9 cellular contexts compared by ENCODE assay signal in the genomic region with DNA sequence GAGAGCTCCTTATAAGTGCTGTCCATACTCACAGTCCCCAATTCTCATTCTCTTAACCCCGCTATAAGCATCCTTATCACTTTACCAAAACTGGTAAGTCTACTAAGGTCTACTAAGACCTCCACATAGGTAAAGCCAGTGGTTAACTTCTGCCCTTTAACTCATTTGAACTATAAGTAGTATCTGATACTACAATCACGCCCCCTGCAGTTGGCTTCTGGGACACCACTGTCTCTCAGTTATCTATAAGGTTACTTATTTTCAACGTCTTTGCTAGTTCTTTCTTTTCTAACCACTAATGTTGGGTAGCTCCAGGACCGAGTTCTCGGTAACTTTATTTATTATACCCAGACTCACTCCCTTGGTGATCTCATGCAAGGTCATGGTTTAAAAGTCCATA.
DNase-seq lines count a peak whose midpoint lies in the region; ATAC-seq, FAIRE-seq and TF ChIP-seq lines count a peak whose summit lies in the region.
"Had no signal": no experiment of that assay in that cellular context is flagged by ENCODE, and none has a peak within 500 bp of the region (broad histone marks: within the 10 kb centered on the region; RNA-seq: fewer than 3 reads in every experiment).

No MANE protein-coding gene starts in this region.

- no peak overlapping the region for H3K27ac Mint-ChIP-seq in endodermal cell
- H3K27ac Mint-ChIP-seq: activated naive CD8-positive, alpha-beta T cell treated with anti-CD3 and anti-CD28 coated beads, Interleukin-2, amount 10 ng/mL, durations not matched to agents 7 days and 5 days had no signal

- H3K36me3 Mint-ChIP-seq in endodermal cell (ENCODE audit: low read depth): peaks cover 25% of the 10 kb centered on the region

- in situ Hi-C loops in GM13976 (cut with MboI; ENCODE audit: low sequenced_read_pairs, unreplicated experiment) (no loop called here), Panc1 (cut with HindIII; ENCODE audit: low pct_unique_long_range_greater_than_20kb, low sequenced_read_pairs) (no loop called here)

- H3K27me3 Mint-ChIP-seq in endodermal cell (ENCODE audit: insufficient read depth): no peaks in the 10 kb centered on the region
- H3K27me3 Mint-ChIP-seq: activated naive CD8-positive, alpha-beta T cell treated with anti-CD3 and anti-CD28 coated beads, Interleukin-2, amount 10 ng/mL, durations not matched to agents 7 days and 5 days had no signal

- no peaks in the 10 kb centered on the region for H3K4me1 ChIP-seq in Panc1 (ENCODE audit: control insufficient read depth, insufficient read depth, low read length)
- no peaks in the 10 kb centered on the region for H3K4me1 ChIP-seq in endodermal cell (ENCODE audit: control insufficient read depth, insufficient read depth, low read length)

- intact Hi-C loops in Panc1 (cut with micrococcal nuclease; ENCODE audit: unreplicated experiment): no loop called here

- POLR2A ChIA-PET in Panc1 (lab: Charles Lee): no interaction called here

- peak; percentile 72 for FAIRE-seq in A204.1 (lab: Jason Lieb, UNC)

- H3K27me3 ChIP-seq in Panc1 (ENCODE audit: control insufficient read depth, insufficient read depth, low read length) (no peaks in the 10 kb centered on the region), endodermal cell (ENCODE audit: control insufficient read depth, insufficient read depth, low read length, poor library complexity, severe bottlenecking) (no peaks in the 10 kb centered on the region)

- no peak overlapping the region for H3K27ac ChIP-seq in Panc1 (ENCODE audit: low read length)
- H3K27ac ChIP-seq in endodermal cell (ENCODE audit: low read depth, low read length): no peak overlapping the region

- WGBS in endodermal cell (ENCODE audit: insufficient coverage in 1 of 2, insufficient read length in 1 of 2), 2 experiments: 78 to 79% methylated on average over 5 of the region's 5 CpGs

- H3K4me1 Mint-ChIP-seq in endodermal cell: peaks cover 17% of the 10 kb centered on the region
- H3K4me1 Mint-ChIP-seq: activated naive CD8-positive, alpha-beta T cell treated with anti-CD3 and anti-CD28 coated beads, Interleukin-2, amount 10 ng/mL, durations not matched to agents 7 days and 5 days had no signal

- ATAC-seq in Panc1 (no peak), HG03196 (IDR thresholded peaks at IDR 0.05; ENCODE audit: unreplicated experiment) (no peak)

- H3K36me3 ChIP-seq in Panc1 (ENCODE audit: control insufficient read depth, insufficient read depth, low read length): no peaks in the 10 kb centered on the region
- H3K36me3 ChIP-seq in endodermal cell (ENCODE audit: control insufficient read depth, insufficient read depth, low read length): no peaks in the 10 kb centered on the region

- no peak overlapping the region for H3K9ac ChIP-seq in endodermal cell (ENCODE audit: extremely low read depth, low read length, poor library complexity, severe bottlenecking)

- H3K4me3 ChIP-seq in Panc1 (ENCODE audit: low read depth in 2 of 2, low read length in 2 of 2) (no peak overlapping the region), endodermal cell (ENCODE audit: low read length) (no peak overlapping the region)

- DNase-seq in GM13976 (ENCODE audit: low spot score) (peak; percentile 12), Panc1 (ENCODE audit: low read depth, low spot score) (no peak), endodermal cell (peak; percentile 84), SHP77 treated with DMSO at 0.1 percent for 48 hours (lab: John Stamatoyannopoulos, UW) (no peak), SIG-M5 (lab: John Stamatoyannopoulos, UW) (no peak)
- DNase-seq in stimulated activated CD4-positive, alpha-beta T cell treated with anti-CD3 and anti-CD28 coated beads, Interleukin-4, amount 100 ng/mL, for 1 hour: peak; percentile 51
- DNase-seq: activated naive CD8-positive, alpha-beta T cell treated with anti-CD3 and anti-CD28 coated beads, Interleukin-2, amount 10 ng/mL, durations not matched to agents 7 days and 5 days had no signal

- BruUV-seq in Panc1 (replicated peaks; lab: Mats Ljungman, UMichigan): no TSS peak

- H3K9me3 ChIP-seq in Panc1 (ENCODE audit: control insufficient read depth, insufficient read depth, low read depth, low read length) (no peaks in the 10 kb centered on the region), endodermal cell (ENCODE audit: control insufficient read depth, low read length) (peaks cover 15% of the 10 kb centered on the region)

- TF ChIP-seq CTCF in GM13976 (IDR thresholded peaks at IDR 0.05; ENCODE audit: borderline replicate concordance, control extremely low read depth, extremely low read depth, insufficient read depth, missing control alignments) (peak; percentile 27), Panc1 (IDR thresholded peaks at IDR 0.05) (peak; percentile 32; the same call in 1 of the 2 replicates), endodermal cell (conservative IDR thresholded peaks at IDR 0.05) (peak; percentile 87)

- CTCF ChIA-PET in Panc1 (lab: Charles Lee): no interaction called here

- H3K9me3 Mint-ChIP-seq in endodermal cell: peaks cover 27% of the 10 kb centered on the region

- no peak overlapping the region for H3K4me3 Mint-ChIP-seq in endodermal cell
- H3K4me3 Mint-ChIP-seq: activated naive CD8-positive, alpha-beta T cell treated with anti-CD3 and anti-CD28 coated beads, Interleukin-2, amount 10 ng/mL, durations not matched to agents 7 days and 5 days had no signal

Comparison
In these comparisons a context has a peak if more than half of its experiments do, and no peak if none do; other contexts are left out.
1. DNase-seq: peak in GM13976 (single experiment), endodermal cell (single experiment) and stimulated activated CD4-positive, alpha-beta T cell treated with anti-CD3 and anti-CD28 coated beads, Interleukin-4, amount 100 ng/mL, for 1 hour (single experiment); none in Panc1 (single experiment), SHP77 treated with DMSO at 0.1 percent for 48 hours (single experiment) and SIG-M5 (single experiment).
2. CTCF ChIP-seq: peak in every context shown above with its lines; median percentile 87 in endodermal cell; 32 in Panc1; 27 in GM13976.